ENCODE assay signal across 1 cellular context in genomic region chr19:42246869-42247630, GRCh38.
TF ChIP-seq lines count a peak whose summit lies in the region.

No MANE protein-coding gene starts in this region.

TF ChIP-seq in HepG2, 621 proteins besides CTCF, POLR2A, EP300 and RAD21 (continues in another document):
- TF ChIP-seq ZBTB7B (CRISPR knock-in tag; IDR thresholded peaks at IDR 0.05) (peak; percentile 24; the same call in 1 of the 2 replicates), ZNF619 (CRISPR knock-in tag; IDR thresholded peaks at IDR 0.05) (no peak; the same call in 1 of the 2 replicates), YY1 (IDR thresholded peaks at IDR 0.05; ENCODE audit: insufficient read depth, insufficient replicate concordance, low read depth, low read length) (no peak), POLR2AphosphoS5 (IDR thresholded peaks at IDR 0.05; ENCODE audit: low read depth, low read length) (peak; percentile 61), CBX2 (IDR thresholded peaks at IDR 0.05; ENCODE audit: low read depth, low read length) (no peak), CBX2 (CRISPR knock-in tag; IDR thresholded peaks at IDR 0.05; ENCODE audit: low read depth) (no peak), EEA1 (CRISPR knock-in tag; IDR thresholded peaks at IDR 0.05; ENCODE audit: borderline replicate concordance) (no peak), SIN3A (IDR thresholded peaks at IDR 0.05; ENCODE audit: borderline replicate concordance, low read depth, low read length) (0 out of 2 replicates have a peak, but pooled peaks have one; percentile 19), THAP11 (CRISPR knock-in tag; IDR thresholded peaks at IDR 0.05) (peak; percentile 33; the same call in 1 of the 2 replicates), ZNF749 (CRISPR knock-in tag; IDR thresholded peaks at IDR 0.05; ENCODE audit: borderline replicate concordance) (no peak), NONO (IDR thresholded peaks at IDR 0.05) (no peak), NONO (CRISPR knock-in tag; conservative IDR thresholded peaks at IDR 0.05) (peak; percentile 13; the same call in 1 of the 2 replicates), FOSL2 (CRISPR knock-in tag; IDR thresholded peaks at IDR 0.05) (0 out of 2 replicates have a peak, but pooled peaks have one; percentile 4), CHD2 (IDR thresholded peaks at IDR 0.05; ENCODE audit: low read depth, low read length) (no peak), ZNF318 (CRISPR knock-in tag; IDR thresholded peaks at IDR 0.05) (0 out of 2 replicates have a peak, but pooled peaks have one; percentile 15), ARNT2 (CRISPR knock-in tag; IDR thresholded peaks at IDR 0.05; ENCODE audit: low read depth) (0 out of 2 replicates have a peak, but pooled peaks have one; percentile 9), KLF16 (CRISPR knock-in tag; IDR thresholded peaks at IDR 0.05) (0 out of 4 replicates have a peak, but pooled peaks of 1 of the 2 experiments have one; percentile 20), ZNF431 (CRISPR knock-in tag; IDR thresholded peaks at IDR 0.05; ENCODE audit: borderline replicate concordance, low read depth) (no peak), ZKSCAN1 (IDR thresholded peaks at IDR 0.05; ENCODE audit: low read length) (peak; percentile 91), AGO2 (optimal IDR thresholded peaks at IDR 0.05; ENCODE audit: low read depth, low read length) (peak; percentile 76), CHD4 (IDR thresholded peaks at IDR 0.05; ENCODE audit: borderline replicate concordance, low read length) (no peak), FOXA3 (CRISPR knock-in tag; IDR thresholded peaks at IDR 0.05) (no peak), SATB2 (CRISPR knock-in tag; IDR thresholded peaks at IDR 0.05) (0 out of 2 replicates have a peak, but pooled peaks have one; percentile 30), ZNF616 (CRISPR knock-in tag; IDR thresholded peaks at IDR 0.05; ENCODE audit: low read depth) (no peak), POLR2G (IDR thresholded peaks at IDR 0.05; ENCODE audit: low read depth, low read length) (peak; percentile 63), JUND (CRISPR knock-in tag; IDR thresholded peaks at IDR 0.05) (0 out of 2 replicates have a peak, but pooled peaks have one; percentile 0), ZNF142 (CRISPR knock-in tag; IDR thresholded peaks at IDR 0.05) (no peak), HOXD1 (CRISPR knock-in tag; IDR thresholded peaks at IDR 0.05) (no peak), KDM6A (CRISPR knock-in tag; IDR thresholded peaks at IDR 0.05; ENCODE audit: low read depth) (no peak), RXRA (CRISPR knock-in tag; IDR thresholded peaks at IDR 0.05) (0 out of 2 replicates have a peak, but pooled peaks have one; percentile 20), RNF2 (conservative IDR thresholded peaks at IDR 0.05; ENCODE audit: low read depth) (no peak), ZNF292 (CRISPR knock-in tag; IDR thresholded peaks at IDR 0.05; ENCODE audit: borderline replicate concordance, low read depth) (no peak), ZNF564 (CRISPR knock-in tag; IDR thresholded peaks at IDR 0.05) (0 out of 2 replicates have a peak, but pooled peaks have one; percentile 34), KLF13 (CRISPR knock-in tag; IDR thresholded peaks at IDR 0.05) (no peak), ZNF160 (CRISPR knock-in tag; IDR thresholded peaks at IDR 0.05) (0 out of 2 replicates have a peak, but pooled peaks have one; percentile 28), JUNB (CRISPR knock-in tag; IDR thresholded peaks at IDR 0.05; ENCODE audit: borderline replicate concordance) (no peak; the same call in 1 of the 2 replicates), UBTF (CRISPR knock-in tag; IDR thresholded peaks at IDR 0.05) (0 out of 2 replicates have a peak, but pooled peaks have one; percentile 21), BCL6 (CRISPR knock-in tag; IDR thresholded peaks at IDR 0.05) (no peak), CREB1 (IDR thresholded peaks at IDR 0.05) (no peak), CREB1 (CRISPR knock-in tag; IDR thresholded peaks at IDR 0.05) (no peak), POLR2AphosphoS2 (IDR thresholded peaks at IDR 0.05; ENCODE audit: low read depth, low read length) (no peak), MTF1 (CRISPR knock-in tag; IDR thresholded peaks at IDR 0.05) (no peak)
- TF ChIP-seq, protein P1, sequence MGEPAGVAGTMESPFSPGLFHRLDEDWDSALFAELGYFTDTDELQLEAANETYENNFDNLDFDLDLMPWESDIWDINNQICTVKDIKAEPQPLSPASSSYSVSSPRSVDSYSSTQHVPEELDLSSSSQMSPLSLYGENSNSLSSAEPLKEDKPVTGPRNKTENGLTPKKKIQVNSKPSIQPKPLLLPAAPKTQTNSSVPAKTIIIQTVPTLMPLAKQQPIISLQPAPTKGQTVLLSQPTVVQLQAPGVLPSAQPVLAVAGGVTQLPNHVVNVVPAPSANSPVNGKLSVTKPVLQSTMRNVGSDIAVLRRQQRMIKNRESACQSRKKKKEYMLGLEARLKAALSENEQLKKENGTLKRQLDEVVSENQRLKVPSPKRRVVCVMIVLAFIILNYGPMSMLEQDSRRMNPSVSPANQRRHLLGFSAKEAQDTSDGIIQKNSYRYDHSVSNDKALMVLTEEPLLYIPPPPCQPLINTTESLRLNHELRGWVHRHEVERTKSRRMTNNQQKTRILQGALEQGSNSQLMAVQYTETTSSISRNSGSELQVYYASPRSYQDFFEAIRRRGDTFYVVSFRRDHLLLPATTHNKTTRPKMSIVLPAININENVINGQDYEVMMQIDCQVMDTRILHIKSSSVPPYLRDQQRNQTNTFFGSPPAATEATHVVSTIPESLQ (CRISPR knock-in tag; conservative IDR thresholded peaks at IDR 0.05), result no peak
- TF ChIP-seq, protein P2, sequence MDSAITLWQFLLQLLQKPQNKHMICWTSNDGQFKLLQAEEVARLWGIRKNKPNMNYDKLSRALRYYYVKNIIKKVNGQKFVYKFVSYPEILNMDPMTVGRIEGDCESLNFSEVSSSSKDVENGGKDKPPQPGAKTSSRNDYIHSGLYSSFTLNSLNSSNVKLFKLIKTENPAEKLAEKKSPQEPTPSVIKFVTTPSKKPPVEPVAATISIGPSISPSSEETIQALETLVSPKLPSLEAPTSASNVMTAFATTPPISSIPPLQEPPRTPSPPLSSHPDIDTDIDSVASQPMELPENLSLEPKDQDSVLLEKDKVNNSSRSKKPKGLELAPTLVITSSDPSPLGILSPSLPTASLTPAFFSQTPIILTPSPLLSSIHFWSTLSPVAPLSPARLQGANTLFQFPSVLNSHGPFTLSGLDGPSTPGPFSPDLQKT (CRISPR knock-in tag; IDR thresholded peaks at IDR 0.05; ENCODE audit: borderline replicate concordance), result no peak
- TF ChIP-seq, protein P3, sequence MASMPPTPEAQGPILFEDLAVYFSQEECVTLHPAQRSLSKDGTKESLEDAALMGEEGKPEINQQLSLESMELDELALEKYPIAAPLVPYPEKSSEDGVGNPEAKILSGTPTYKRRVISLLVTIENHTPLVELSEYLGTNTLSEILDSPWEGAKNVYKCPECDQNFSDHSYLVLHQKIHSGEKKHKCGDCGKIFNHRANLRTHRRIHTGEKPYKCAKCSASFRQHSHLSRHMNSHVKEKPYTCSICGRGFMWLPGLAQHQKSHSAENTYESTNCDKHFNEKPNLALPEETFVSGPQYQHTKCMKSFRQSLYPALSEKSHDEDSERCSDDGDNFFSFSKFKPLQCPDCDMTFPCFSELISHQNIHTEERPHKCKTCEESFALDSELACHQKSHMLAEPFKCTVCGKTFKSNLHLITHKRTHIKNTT (CRISPR knock-in tag; IDR thresholded peaks at IDR 0.05), result no peak
